In genomic region chr5:138574744-138575193, GRCh38 we compare ENCODE assay signal across 1 cellular context.
TF ChIP-seq lines count a peak whose summit lies in the region.

No MANE protein-coding gene starts in this region.

TF ChIP-seq in K562, 482 proteins besides CTCF, POLR2A, EP300 and RAD21 (continued from another document):
- TF ChIP-seq GMEB1 (CRISPR knock-in tag; IDR thresholded peaks at IDR 0.05) (no peak), LEF1 (IDR thresholded peaks at IDR 0.05) (no peak)
